In the genomic region with DNA sequence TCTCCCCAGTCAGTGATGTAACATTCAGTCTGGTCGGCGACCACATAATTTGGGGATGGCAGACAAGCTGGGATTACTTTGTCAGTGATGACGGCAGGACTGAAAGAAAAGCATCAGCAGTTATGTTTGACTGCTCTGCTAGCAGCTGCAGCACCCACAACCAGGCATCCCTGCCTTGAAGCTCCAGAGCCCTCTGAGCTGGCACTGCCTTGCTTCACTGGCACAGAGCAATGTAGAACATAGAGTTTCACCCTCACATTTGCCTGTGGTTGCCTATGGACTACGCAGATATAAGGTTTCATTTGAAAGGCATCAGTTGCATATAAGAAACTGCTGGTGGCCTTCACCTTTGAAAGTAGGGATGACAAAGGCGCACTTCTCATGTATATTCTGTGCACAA, we compare ENCODE assay signal across 1 cellular context. TPM values are rescaled to one million over a fixed set of nuclear protein-coding genes. Genes with fewer than 3 reads are reported as not detected.
"Had no signal": no experiment of that assay in that cellular context is flagged by ENCODE, and none has a peak within 500 bp of the region (broad histone marks: within the 10 kb centered on the region; RNA-seq: fewer than 3 reads in every experiment).

No MANE protein-coding gene starts in this region.

RNA-seq across cellular contexts. Expression of a gene that starts 12.3 kb away (rescaled TPM):
- total RNA-seq: G401 had no signal

RNA-seq across cellular contexts. Expression of a gene that starts 25.6 kb away (rescaled TPM):
- total RNA-seq: G401 had no signal
